12 cellular contexts compared by ENCODE assay signal in genomic region chr11:48093795-48094642, GRCh38.
DNase-seq lines count a peak whose midpoint lies in the region; ATAC-seq and TF ChIP-seq lines count a peak whose summit lies in the region.
"Had no signal": no experiment of that assay in that cellular context is flagged by ENCODE, and none has a peak within 500 bp of the region (broad histone marks: within the 10 kb centered on the region; RNA-seq: fewer than 3 reads in every experiment).

No MANE protein-coding gene starts in this region.

- H3K4me3 Mint-ChIP-seq in Caco-2 (ENCODE audit: unreplicated experiment) (peak overlapping the region; percentile 13), memory B cell (no peak overlapping the region)
- H3K4me3 Mint-ChIP-seq: activated naive CD4-positive, alpha-beta T cell treated with anti-CD3 and anti-CD28 coated beads, Interleukin-2, amount 50 U/mL, for 24 hours; stimulated activated naive CD8-positive, alpha-beta T cell treated with anti-CD3 and anti-CD28 coated beads, Interleukin-15, Interleukin-2, amounts not matched to agents 100 ng/mL and 50 ng/mL, for 24 hours had no signal

- H3K4me1 Mint-ChIP-seq in Caco-2 (ENCODE audit: low read depth, unreplicated experiment), result peaks cover 35% of the 10 kb centered on the region
- peaks cover 35% of the 10 kb centered on the region for H3K4me1 Mint-ChIP-seq in memory B cell

- no peaks in the 10 kb centered on the region for H3K27me3 Mint-ChIP-seq in Caco-2 (ENCODE audit: insufficient read depth, unreplicated experiment)
- no peaks in the 10 kb centered on the region for H3K27me3 Mint-ChIP-seq in memory B cell
- H3K27me3 Mint-ChIP-seq: activated naive CD4-positive, alpha-beta T cell treated with anti-CD3 and anti-CD28 coated beads, Interleukin-2, amount 50 U/mL, for 24 hours; stimulated activated naive CD8-positive, alpha-beta T cell treated with anti-CD3 and anti-CD28 coated beads, Interleukin-15, Interleukin-2, amounts not matched to agents 100 ng/mL and 50 ng/mL, for 24 hours had no signal

- H3K36me3 Mint-ChIP-seq in Caco-2 (ENCODE audit: insufficient read depth, unreplicated experiment), result no peaks in the 10 kb centered on the region
- no peaks in the 10 kb centered on the region for H3K36me3 Mint-ChIP-seq in memory B cell

- peak; percentile 40 to 53 for DNase-seq in Caco-2
- DNase-seq in SK-N-MC (ENCODE audit: low read depth, low spot score), result no peak
- DNase-seq in memory B cell (ENCODE audit: low spot score in 2 of 2), result no peak
- no peak for DNase-seq in activated CD4-positive, alpha-beta T cell treated with anti-CD3 and anti-CD28 coated beads, Interleukin-2, amount 50 U/mL, for 4 hours
- DNase-seq: Kasumi-1 had no signal

- no TSS peak for BruUV-seq in Caco-2 (replicated peaks; lab: Mats Ljungman, UMichigan)

- no peak for TF ChIP-seq CTCF in Caco-2 (IDR thresholded peaks at IDR 0.05; ENCODE audit: insufficient read depth in 1 of 2, low read depth in 1 of 2, low read length in 1 of 2, severe bottlenecking in 1 of 2, unreplicated experiment in 1 of 2)

- H3K9me3 Mint-ChIP-seq in Caco-2 (ENCODE audit: unreplicated experiment), result no peaks in the 10 kb centered on the region
- no peaks in the 10 kb centered on the region for H3K9me3 Mint-ChIP-seq in memory B cell
- H3K9me3 Mint-ChIP-seq: activated naive CD4-positive, alpha-beta T cell treated with anti-CD3 and anti-CD28 coated beads, Interleukin-2, amount 50 U/mL, for 24 hours; stimulated activated naive CD8-positive, alpha-beta T cell treated with anti-CD3 and anti-CD28 coated beads, Interleukin-15, Interleukin-2, amounts not matched to agents 100 ng/mL and 50 ng/mL, for 24 hours had no signal

- H3K27ac ChIP-seq in SK-N-MC, result no peak overlapping the region; the same call in 1 of the 2 replicates

- no peaks in the 10 kb centered on the region for H3K9me3 ChIP-seq in Caco-2
- no peaks in the 10 kb centered on the region for H3K9me3 ChIP-seq in SK-N-MC (ENCODE audit: low read depth, low read length)

- intact Hi-C loops in Caco-2 (cut with micrococcal nuclease; ENCODE audit: unreplicated experiment), result loop anchor here (1.0 kb wide), 1 partner anchor 44 kb away; no protein-coding TSS in a partner anchor

- no peaks in the 10 kb centered on the region for H3K36me3 ChIP-seq in Caco-2 (ENCODE audit: control insufficient read depth, insufficient read depth, low read length)
- no peaks in the 10 kb centered on the region for H3K36me3 ChIP-seq in SK-N-MC (ENCODE audit: insufficient read depth, low read length)

- TF ChIP-seq RAD21 in Ishikawa (IDR thresholded peaks at IDR 0.05; ENCODE audit: low read depth), result no peak

- TF ChIP-seq EP300 in Ishikawa (IDR thresholded peaks at IDR 0.05; ENCODE audit: borderline replicate concordance), result no peak

- H3K9ac ChIP-seq in SK-N-MC (ENCODE audit: insufficient read length), result no peak overlapping the region

- CTCF ChIA-PET in Caco-2 (lab: Charles Lee), result interaction anchor here (0.5 to 1.5 kb wide), 3 partner anchors 95 to 159 kb away, joined by 3 to 6 read pairs (median 5); no protein-coding TSS in a partner anchor

- H3K4me3 ChIP-seq in Caco-2 (ENCODE audit: low read depth, low read length) (no peak overlapping the region), SK-N-MC (peak overlapping the region; percentile 44)
- H3K4me3 ChIP-seq: lung had no signal

- POLR2A ChIA-PET in Caco-2 (lab: Charles Lee), result no interaction called here

- TF ChIP-seq POLR2A in GM18505 (IDR thresholded peaks at IDR 0.05; ENCODE audit: borderline replicate concordance, extremely low read depth, insufficient read depth, insufficient read length), result no peak

- H3K27ac Mint-ChIP-seq in Caco-2 (ENCODE audit: unreplicated experiment), result peak overlapping the region; percentile 53
- H3K27ac Mint-ChIP-seq in memory B cell, result peak overlapping the region; percentile 39

- H3K4me1 ChIP-seq in Caco-2, result peaks cover 48% of the 10 kb centered on the region

- ATAC-seq in memory B cell (ENCODE audit: low read depth) (peak; percentile 62), GM18505 (IDR thresholded peaks at IDR 0.05; ENCODE audit: unreplicated experiment) (no peak), GM19455 (IDR thresholded peaks at IDR 0.05; ENCODE audit: unreplicated experiment) (no peak), HG02588 (IDR thresholded peaks at IDR 0.05; ENCODE audit: unreplicated experiment) (no peak)

- no peaks in the 10 kb centered on the region for H3K27me3 ChIP-seq in Caco-2 (replicated peaks; ENCODE audit: control insufficient read depth, insufficient read depth, low read length)

TF ChIP-seq in Ishikawa, 13 proteins besides CTCF, POLR2A, EP300 and RAD21:
- TF ChIP-seq NFIC (IDR thresholded peaks at IDR 0.05) (peak; percentile 63), USF1 (IDR thresholded peaks at IDR 0.05) (no peak), CREB1 (IDR thresholded peaks at IDR 0.05; ENCODE audit: low read depth) (no peak), TCF12 (IDR thresholded peaks at IDR 0.05; ENCODE audit: low read depth) (no peak), CEBPB (IDR thresholded peaks at IDR 0.05) (no peak), FOXM1 (IDR thresholded peaks at IDR 0.05; ENCODE audit: borderline replicate concordance, low read depth) (no peak), MAX (IDR thresholded peaks at IDR 0.05) (0 out of 2 replicates have a peak, but pooled peaks have one; percentile 10)

Comparison
In these comparisons a context has a peak if more than half of its experiments do, and no peak if none do; other contexts are left out.
1. DNase-seq: peak in Caco-2 (2 of 2); none in SK-N-MC (single experiment), memory B cell (0 of 2) and activated CD4-positive, alpha-beta T cell treated with anti-CD3 and anti-CD28 coated beads, Interleukin-2, amount 50 U/mL, for 4 hours (0 of 2).